ENCODE assay signal across 8 cellular contexts in the genomic region with DNA sequence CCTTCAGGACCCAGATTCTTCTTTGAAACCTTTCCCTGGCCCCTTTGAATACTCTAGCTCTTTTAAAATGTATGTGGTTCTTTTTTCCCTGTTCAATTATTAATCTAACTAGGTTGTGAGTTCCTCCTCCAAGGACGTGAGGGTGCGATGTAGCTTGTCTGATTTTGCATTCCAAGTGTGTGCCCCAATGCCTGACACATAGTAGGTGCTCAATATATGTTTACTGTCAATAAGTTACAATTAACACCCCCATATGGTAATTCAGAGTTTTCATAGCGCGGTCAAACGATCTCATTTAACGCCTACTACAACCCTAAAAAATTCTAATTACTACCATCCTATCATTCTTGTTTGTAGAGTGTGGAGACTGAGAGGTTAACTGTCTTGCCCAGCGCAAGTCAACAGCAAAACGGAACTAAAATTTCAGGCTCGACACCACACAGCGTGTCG. TPM values are rescaled to one million over a fixed set of nuclear protein-coding genes. Genes with fewer than 3 reads are reported as not detected.
DNase-seq lines count a peak whose midpoint lies in the region; ATAC-seq, FAIRE-seq and TF ChIP-seq lines count a peak whose summit lies in the region.

No MANE protein-coding gene starts in this region.

- H3K27ac ChIP-seq in RWPE2 (ENCODE audit: poor library complexity, severe bottlenecking) (no peak overlapping the region), esophagus (ENCODE audit: low read depth in 2 of 2, low read length in 1 of 2) (peak overlapping the region in 1 of 2 donors; percentile 33)

- no peak for ATAC-seq in RWPE2 (ENCODE audit: low read depth)
- ATAC-seq in activated CD4-positive, CD25-positive, alpha-beta regulatory T cell treated with anti-CD3 and anti-CD28 coated beads, Interleukin-2, amount 50 U/mL, for 24 hours, result no peak

- H3K4me3 Mint-ChIP-seq in progenitor cell of endocrine pancreas (ENCODE audit: low read depth), result peak overlapping the region; percentile 87

- no peaks in the 10 kb centered on the region for H3K36me3 Mint-ChIP-seq in progenitor cell of endocrine pancreas (ENCODE audit: insufficient read depth)

- H3K27ac Mint-ChIP-seq in progenitor cell of endocrine pancreas, result peak overlapping the region; percentile 82

- TF ChIP-seq CTCF in GM06990 (IDR thresholded peaks at IDR 0.05; ENCODE audit: insufficient read depth, low read length, poor library complexity, severe bottlenecking) (no peak), RWPE2 (IDR thresholded peaks at IDR 0.05; ENCODE audit: poor library complexity, severe bottlenecking) (no peak), progenitor cell of endocrine pancreas (IDR thresholded peaks at IDR 0.05; ENCODE audit: unreplicated experiment) (no peak)

- peaks cover 9% of the 10 kb centered on the region for H3K27me3 Mint-ChIP-seq in progenitor cell of endocrine pancreas

- no peak for FAIRE-seq in frontal cortex (lab: Jason Lieb, UNC)

- H3K4me3 ChIP-seq in GM06990 (replicated peaks; ENCODE audit: low read depth, low read length) (peak overlapping the region; percentile 89), RWPE2 (ENCODE audit: severe bottlenecking) (peak overlapping the region; percentile 83), esophagus (ENCODE audit: low read depth in 1 of 2, low read length in 2 of 2) (peak overlapping the region; percentile 90 to 98)

- H3K9me3 Mint-ChIP-seq in progenitor cell of endocrine pancreas (ENCODE audit: low read depth), result no peaks in the 10 kb centered on the region

- WGBS in esophagus, 2 donors, result 12 to 16% methylated on average over 11 of the region's 11 CpGs

- H3K36me3 ChIP-seq in GM06990 (ENCODE audit: control insufficient read depth, insufficient read depth, low read length), result no peaks in the 10 kb centered on the region
- peaks cover under 1% of the 10 kb centered on the region; the same call in 1 of the 2 replicates for H3K36me3 ChIP-seq in RWPE2 (ENCODE audit: low read depth)
- no peaks in the 10 kb centered on the region for H3K36me3 ChIP-seq in esophagus (ENCODE audit: control insufficient read depth in 2 of 2, insufficient read depth in 2 of 2, low read length in 1 of 2)

- H3K4me1 Mint-ChIP-seq in progenitor cell of endocrine pancreas (ENCODE audit: low read depth), result peaks cover 14% of the 10 kb centered on the region

- H3K4me1 ChIP-seq in RWPE2 (ENCODE audit: insufficient read depth, poor library complexity, severe bottlenecking) (peaks cover 7% of the 10 kb centered on the region), esophagus (ENCODE audit: control insufficient read depth in 2 of 2, insufficient read depth in 2 of 2, low read length in 1 of 2) (no peaks in the 10 kb centered on the region)

- H3K27me3 ChIP-seq in GM06990 (replicated peaks; ENCODE audit: control insufficient read depth, insufficient read depth, low read length), result no peaks in the 10 kb centered on the region
- no peaks in the 10 kb centered on the region for H3K27me3 ChIP-seq in RWPE2 (ENCODE audit: insufficient read depth, poor library complexity, severe bottlenecking)
- no peaks in the 10 kb centered on the region for H3K27me3 ChIP-seq in esophagus (ENCODE audit: control insufficient read depth in 1 of 2, insufficient read depth in 2 of 2, low read length in 2 of 2)

- H3K9me3 ChIP-seq in RWPE2 (ENCODE audit: severe bottlenecking) (no peaks in the 10 kb centered on the region), esophagus (ENCODE audit: control insufficient read depth in 2 of 2, insufficient read depth in 1 of 2, low read depth in 1 of 2, low read length in 1 of 2) (no peaks in the 10 kb centered on the region)

- DNase-seq in GM06990 (ENCODE audit: extremely low read depth, insufficient read length) (no peak), RWPE2 (ENCODE audit: low spot score) (no peak), progenitor cell of endocrine pancreas (ENCODE audit: low spot score, unreplicated experiment) (no peak), frontal cortex (ENCODE audit: low spot score in 2 of 2) (no peak), MV-4-11 (lab: John Stamatoyannopoulos, UW) (no peak), NCI-H2227 treated with DMSO at 0.1 percent for 48 hours (lab: John Stamatoyannopoulos, UW) (no peak)

RNA-seq across cellular contexts. Expression of gene MTR, which starts 0.5 kb away (rescaled TPM):
- 1 to 10 TPM; 2.4 to 3.6 TPM for polyA plus RNA-seq in esophagus
- 29.7 and 32.3 TPM in 2 replicates for total RNA-seq in progenitor cell of endocrine pancreas
- 24.1 TPM for total RNA-seq in frontal cortex
